Comparison of ENCODE assay signal across 11 cellular contexts in genomic region chr5:115600771-115601170, GRCh38. TPM values are rescaled to one million over a fixed set of nuclear protein-coding genes. Genes with fewer than 3 reads are reported as not detected.
DNase-seq lines count a peak whose midpoint lies in the region; ATAC-seq and TF ChIP-seq lines count a peak whose summit lies in the region.
"Had no signal": no experiment of that assay in that cellular context is flagged by ENCODE, and none has a peak within 500 bp of the region (broad histone marks: within the 10 kb centered on the region; RNA-seq: fewer than 3 reads in every experiment).

No MANE protein-coding gene starts in this region.

- no peaks in the 10 kb centered on the region for H3K9me3 ChIP-seq in BLaER1 treated with 17β-estradiol and CSF1 and Interleukin-3, amounts not matched to agents 10 nM and 100 nM (replicated peaks in 1 of 11)
- H3K9me3 ChIP-seq in Karpas-422 (ENCODE audit: low read length) (no peaks in the 10 kb centered on the region), osteoblast (ENCODE audit: low read depth, low read length) (no peaks in the 10 kb centered on the region)
- H3K9me3 ChIP-seq: testis had no signal

- H3K79me2 ChIP-seq in Karpas-422 (ENCODE audit: low read length) (peaks cover 7% of the 10 kb centered on the region; the same call in 1 of the 2 replicates), osteoblast (ENCODE audit: insufficient read depth, low read length) (peaks cover 65% of the 10 kb centered on the region)

- H3K9me2 ChIP-seq in Karpas-422 (replicated peaks; ENCODE audit: insufficient read depth, low read length), result no peaks in the 10 kb centered on the region

- peaks cover 0 to 54% (median 12%) of the 10 kb centered on the region in 11 experiments; a peak in 12 of 22 replicates for H4K20me1 ChIP-seq in BLaER1 treated with 17β-estradiol and CSF1 and Interleukin-3, amounts not matched to agents 10 nM and 100 nM
- H4K20me1 ChIP-seq in Karpas-422 (ENCODE audit: insufficient read depth, low read depth, low read length), result no peaks in the 10 kb centered on the region
- H4K20me1 ChIP-seq in osteoblast (ENCODE audit: insufficient read depth, low read length), result peaks cover 16% of the 10 kb centered on the region

- peaks cover 38% of the 10 kb centered on the region for H3K36me3 Mint-ChIP-seq in dendritic cell treated with granulocyte-macrophage colony-stimulating factor and Interleukin-4, amounts not matched to agents 40 ng/mL and 50 ng/mL, for 4 days (ENCODE audit: low read depth)

- peak overlapping the region in 5 of 11 experiments; percentile 83 to 96 (median 85); a peak in 3 of 22 replicates for H3K9ac ChIP-seq in BLaER1 treated with 17β-estradiol and CSF1 and Interleukin-3, amounts not matched to agents 10 nM and 100 nM
- H3K9ac ChIP-seq in Karpas-422 (ENCODE audit: low read length), result no peak overlapping the region

- H3K27me3 ChIP-seq in BLaER1 treated with 17β-estradiol and CSF1 and Interleukin-3, amounts not matched to agents 10 nM and 100 nM, result no peaks in the 10 kb centered on the region
- H3K27me3 ChIP-seq in Karpas-422 (ENCODE audit: low read length) (no peaks in the 10 kb centered on the region), osteoblast (ENCODE audit: insufficient read depth, low read length) (no peaks in the 10 kb centered on the region)
- H3K27me3 ChIP-seq: testis had no signal

- ATAC-seq in GM18870 (IDR thresholded peaks at IDR 0.05; ENCODE audit: unreplicated experiment), result no peak

- H3K4me2 ChIP-seq in BLaER1 treated with 17β-estradiol and CSF1 and Interleukin-3, amounts not matched to agents 10 nM and 100 nM, result peak overlapping the region; percentile 85 to 98 (median 94); a peak in 21 of 22 replicates
- H3K4me2 ChIP-seq in Karpas-422 (ENCODE audit: low read depth, low read length, poor library complexity, severe bottlenecking) (peak overlapping the region; percentile 88), osteoblast (ENCODE audit: insufficient read depth, low read length) (peak overlapping the region; percentile 82)

- H3K27me3 Mint-ChIP-seq in dendritic cell treated with granulocyte-macrophage colony-stimulating factor and Interleukin-4, amounts not matched to agents 40 ng/mL and 50 ng/mL, for 4 days, result no peaks in the 10 kb centered on the region

- TF ChIP-seq CTCF in osteoblast (IDR thresholded peaks at IDR 0.05; ENCODE audit: extremely low read depth, low read depth, low read length), result no peak

- H3K4me1 Mint-ChIP-seq in dendritic cell treated with granulocyte-macrophage colony-stimulating factor and Interleukin-4, amounts not matched to agents 40 ng/mL and 50 ng/mL, for 4 days (ENCODE audit: low read depth), result peaks cover 69% of the 10 kb centered on the region

- peak overlapping the region; percentile 68 for H3K4me3 Mint-ChIP-seq in dendritic cell treated with granulocyte-macrophage colony-stimulating factor and Interleukin-4, amounts not matched to agents 40 ng/mL and 50 ng/mL, for 4 days

- H3K9me3 Mint-ChIP-seq in dendritic cell treated with granulocyte-macrophage colony-stimulating factor and Interleukin-4, amounts not matched to agents 40 ng/mL and 50 ng/mL, for 4 days, result no peaks in the 10 kb centered on the region

- H3K4me1 ChIP-seq in BLaER1 treated with 17β-estradiol and CSF1 and Interleukin-3, amounts not matched to agents 10 nM and 100 nM, result peaks cover 17 to 75% (median 34%) of the 10 kb centered on the region in 10 experiments
- H3K4me1 ChIP-seq in Karpas-422 (ENCODE audit: low read length) (peaks cover 43% of the 10 kb centered on the region), osteoblast (ENCODE audit: insufficient read depth, low read length) (peaks cover 46% of the 10 kb centered on the region)

- peaks cover 0 to 16% (median 12%) of the 10 kb centered on the region in 11 experiments; a peak in 10 of 22 replicates for H3K36me3 ChIP-seq in BLaER1 treated with 17β-estradiol and CSF1 and Interleukin-3, amounts not matched to agents 10 nM and 100 nM
- H3K36me3 ChIP-seq in Karpas-422 (ENCODE audit: insufficient read depth, low read length), result peaks cover 5% of the 10 kb centered on the region; the same call in 1 of the 2 replicates
- H3K36me3 ChIP-seq in osteoblast (ENCODE audit: insufficient read depth, low read length), result peaks cover 5% of the 10 kb centered on the region

- DNase-seq in Karpas-422 (no peak), osteoblast (ENCODE audit: insufficient read length, low spot score, missing footprints) (peak; percentile 81), cortex of kidney (lab: John Stamatoyannopoulos, UW) (no peak), NCI-H1048 (lab: John Stamatoyannopoulos, UW) (no peak)
- DNase-seq in stimulated activated naive CD4-positive, alpha-beta T cell treated with Interleukin-2 at 50 U/mL for 16 hours (lab: John Stamatoyannopoulos, UW), result no peak
- DNase-seq: stimulated activated CD4-positive, alpha-beta T cell treated with anti-CD3 and anti-CD28 coated beads, Interleukin-2, amount 100 ng/mL, for 24 hours; testis had no signal

- H2AFZ ChIP-seq in Karpas-422 (ENCODE audit: low read length) (no peak overlapping the region), osteoblast (ENCODE audit: low read length) (no peak overlapping the region)

- intact Hi-C loops in dendritic cell treated with granulocyte-macrophage colony-stimulating factor and Interleukin-4, amounts not matched to agents 40 ng/mL and 50 ng/mL, for 4 days (cut with micrococcal nuclease), result loop anchor here (1.0 kb wide), 1 partner anchor 56 kb away; the partner anchor contains the start of gene FEM1C

- peak overlapping the region in 5 of 10 experiments; percentile 63 to 90 (median 77); a peak in 8 of 20 replicates for H3K4me3 ChIP-seq in BLaER1 treated with 17β-estradiol and CSF1 and Interleukin-3, amounts not matched to agents 10 nM and 100 nM
- H3K4me3 ChIP-seq in Karpas-422 (ENCODE audit: low read length), result no peak overlapping the region
- H3K4me3 ChIP-seq in osteoblast (ENCODE audit: insufficient read depth, low read length), result peak overlapping the region; percentile 81

- peak overlapping the region; percentile 74 for H3K27ac Mint-ChIP-seq in dendritic cell treated with granulocyte-macrophage colony-stimulating factor and Interleukin-4, amounts not matched to agents 40 ng/mL and 50 ng/mL, for 4 days

- no peak overlapping the region for H3K27ac ChIP-seq in BLaER1 treated with 17β-estradiol and CSF1 and Interleukin-3, amounts not matched to agents 10 nM and 100 nM
- H3K27ac ChIP-seq in Karpas-422 (ENCODE audit: low read length) (no peak overlapping the region), osteoblast (ENCODE audit: low read depth, low read length) (peak overlapping the region; percentile 77)

RNA-seq across cellular contexts. Expression of gene TICAM2, which starts 1.5 kb away (rescaled TPM):
- total RNA-seq in Karpas-422 (2014; rRNA removed; shearing (Covaris generic); ENCODE audit: low replicate concordance), result 0.07 TPM in 1 of 2 replicates, not detected in the other
- total RNA-seq in osteoblast, result 6.9 and 9.1 TPM in 2 replicates
- total RNA-seq: NCI-H460 had no signal

RNA-seq across cellular contexts. Expression of gene TMED7, which starts 25.1 kb away (rescaled TPM):
- total RNA-seq in Karpas-422 (2014; rRNA removed; shearing (Covaris generic); ENCODE audit: low replicate concordance), result 60.8 and 61.1 TPM in 2 replicates
- total RNA-seq in osteoblast, result 137 and 151 TPM in 2 replicates

RNA-seq across cellular contexts. Expression of gene FEM1C, which starts 56.2 kb away (rescaled TPM):
- total RNA-seq in Karpas-422 (2014; rRNA removed; shearing (Covaris generic); ENCODE audit: low replicate concordance), result 7.6 and 16.8 TPM in 2 replicates
- 17.1 and 17.4 TPM in 2 replicates for total RNA-seq in osteoblast
